ENCODE assay signal across 17 cellular contexts in the genomic region with DNA sequence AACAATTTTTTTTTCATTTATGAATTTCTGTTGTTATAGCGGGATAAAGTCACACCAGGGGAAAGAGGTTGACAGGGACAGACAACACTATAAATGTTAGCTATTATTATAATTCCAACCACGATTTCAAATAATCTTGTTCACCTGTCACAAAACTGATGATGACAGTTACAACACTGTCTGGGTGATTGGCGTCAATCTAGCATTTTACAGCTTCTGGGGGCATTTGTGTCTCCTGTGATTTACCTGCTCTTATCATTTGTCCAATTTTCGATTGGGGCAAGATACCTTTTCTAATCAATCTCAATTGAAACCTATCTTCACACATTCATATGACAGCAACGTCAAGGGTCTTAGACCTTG. TPM values are rescaled to one million over a fixed set of nuclear protein-coding genes. Genes with fewer than 3 reads are reported as not detected.
A peak's percentile ranks its signal among the peaks of the same experiment; 100 is the strongest.
DNase-seq lines count a peak whose midpoint lies in the region; ATAC-seq, FAIRE-seq and TF ChIP-seq lines count a peak whose summit lies in the region.
"Had no signal": no experiment of that assay in that cellular context is flagged by ENCODE, and none has a peak within 500 bp of the region (broad histone marks: within the 10 kb centered on the region; RNA-seq: fewer than 3 reads in every experiment).

No MANE protein-coding gene starts in this region.

- H3K36me3 ChIP-seq in SK-N-SH (replicated peaks in 1 of 2; ENCODE audit: control insufficient read depth in 1 of 2, insufficient read depth in 2 of 2, low read length in 1 of 2), result no peaks in the 10 kb centered on the region
- no peaks in the 10 kb centered on the region for H3K36me3 ChIP-seq in SJSA1
- H3K36me3 ChIP-seq in keratinocyte (ENCODE audit: control insufficient read depth in 2 of 2, extremely low read depth in 1 of 2, insufficient read depth in 2 of 2, low read length in 2 of 2), result no peaks in the 10 kb centered on the region
- no peaks in the 10 kb centered on the region for H3K36me3 ChIP-seq in suprapubic skin
- H3K36me3 ChIP-seq in hepatocyte (replicated peaks; ENCODE audit: insufficient read depth, low read depth), result no peaks in the 10 kb centered on the region
- H3K36me3 ChIP-seq: MG63 had no signal

- H3K4me3 ChIP-seq in SK-N-SH (ENCODE audit: low read depth in 2 of 2, low read length in 1 of 2) (no peak overlapping the region), SJSA1 (no peak overlapping the region), keratinocyte (ENCODE audit: control insufficient read depth in 2 of 3, extremely low read depth in 1 of 3, insufficient read depth in 2 of 3, low read depth in 1 of 3, low read length in 3 of 3) (no peak overlapping the region), suprapubic skin (no peak overlapping the region), hepatocyte (no peak overlapping the region)
- H3K4me3 ChIP-seq: MG63 had no signal

- H3K27me3 ChIP-seq in SK-N-SH (ENCODE audit: insufficient read depth) (no peaks in the 10 kb centered on the region), SJSA1 (replicated peaks) (no peaks in the 10 kb centered on the region), keratinocyte (ENCODE audit: control insufficient read depth, extremely low read depth, insufficient read depth, low read length) (no peaks in the 10 kb centered on the region), suprapubic skin (no peaks in the 10 kb centered on the region), hepatocyte (no peaks in the 10 kb centered on the region)
- H3K27me3 ChIP-seq: MG63 had no signal

- H3K9me3 ChIP-seq in SK-N-SH (no peaks in the 10 kb centered on the region), SJSA1 (replicated peaks) (no peaks in the 10 kb centered on the region), keratinocyte (ENCODE audit: control insufficient read depth, low read depth, low read length) (no peaks in the 10 kb centered on the region), suprapubic skin (no peaks in the 10 kb centered on the region), hepatocyte (ENCODE audit: low read depth) (no peaks in the 10 kb centered on the region)
- H3K9me3 ChIP-seq: MG63 had no signal

- peak; percentile 13 for FAIRE-seq in keratinocyte (lab: Jason Lieb, UNC)

- TF ChIP-seq POLR2A in suprapubic skin (IDR thresholded peaks at IDR 0.05), result no peak

- CTCF ChIA-PET in SK-N-SH (lab: Yijun Ruan, JAX), result interaction anchor here (0.9 to 1.1 kb wide), 2 partner anchors 9 to 14 kb away, joined by 3 to 4 read pairs; no protein-coding TSS in a partner anchor

- dilution Hi-C loops in keratinocyte (cut with MboI; ENCODE audit: extremely low pct_ligation_motif_present, low sequenced_read_pairs), result no loop called here

- ATAC-seq in SK-N-SH treated with all-trans-retinoic acid at 6 μM for 48 hours (no peak), GM21390 (IDR thresholded peaks at IDR 0.05; ENCODE audit: unreplicated experiment) (no peak)

- TF ChIP-seq EP300 in SK-N-SH (IDR thresholded peaks at IDR 0.05; ENCODE audit: borderline replicate concordance in 1 of 2, low read depth in 1 of 2, low read length in 1 of 2), result no peak
- no peak for TF ChIP-seq EP300 in suprapubic skin (IDR thresholded peaks at IDR 0.05)

- no peaks in the 10 kb centered on the region for H3K9me2 ChIP-seq in SK-N-SH
- no peaks in the 10 kb centered on the region for H3K9me2 ChIP-seq in hepatocyte (replicated peaks; ENCODE audit: insufficient read depth)

- DNase-seq in SK-N-SH (no peak), SJSA1 (ENCODE audit: low read depth in 1 of 2, low spot score in 2 of 2) (no peak), keratinocyte (ENCODE audit: low read depth, low spot score) (no peak), suprapubic skin (ENCODE audit: low spot score in 2 of 2) (no peak), NCI-H446 treated with DMSO at 0.1 percent for 48 hours (lab: John Stamatoyannopoulos, UW) (no peak), hepatocyte (ENCODE audit: low spot score) (no peak)
- DNase-seq: COR-L47, H9, MG63, NCI-H1105 treated with DMSO at 0.1 percent for 48 hours, NCI-H187, NCI-H748 treated with DMSO at 0.1 percent for 48 hours had no signal

- H2AFZ ChIP-seq in SK-N-SH (ENCODE audit: low read depth), result no peak overlapping the region
- no peak overlapping the region for H2AFZ ChIP-seq in keratinocyte (ENCODE audit: control insufficient read depth, low read length)
- H2AFZ ChIP-seq in hepatocyte, result no peak overlapping the region

- H3F3A ChIP-seq in SK-N-SH (replicated peaks; ENCODE audit: insufficient read depth), result peaks cover 39% of the 10 kb centered on the region

- H3K79me2 ChIP-seq in SK-N-SH (ENCODE audit: insufficient read depth), result no peaks in the 10 kb centered on the region
- peaks cover 2% of the 10 kb centered on the region for H3K79me2 ChIP-seq in keratinocyte (ENCODE audit: control insufficient read depth, insufficient read depth, low read length)
- no peaks in the 10 kb centered on the region for H3K79me2 ChIP-seq in hepatocyte

- H3K4me2 ChIP-seq in SK-N-SH (0 out of 2 replicates have a peak overlapping the region, but pooled peaks have one; percentile 7), keratinocyte (ENCODE audit: control insufficient read depth, extremely low read depth, insufficient read depth, low read depth, low read length) (no peak overlapping the region), hepatocyte (no peak overlapping the region)
- H3K4me2 ChIP-seq: KMS-11 had no signal

- TF ChIP-seq CTCF in SK-N-SH (IDR thresholded peaks at IDR 0.05) (no peak), keratinocyte (optimal IDR thresholded peaks at IDR 0.05 in 1 of 3, IDR thresholded peaks at IDR 0.05 in 1 of 3, conservative IDR thresholded peaks at IDR 0.05 in 1 of 3; ENCODE audit: extremely low read depth in 1 of 3, insufficient read depth in 2 of 3, low read length in 3 of 3) (no peak), suprapubic skin (IDR thresholded peaks at IDR 0.05) (no peak), hepatocyte (IDR thresholded peaks at IDR 0.05; ENCODE audit: poor library complexity) (no peak)

- POLR2A ChIA-PET in SK-N-SH (lab: Yijun Ruan, JAX), result no interaction called here

- peaks cover 13 to 32% of the 10 kb centered on the region in 2 experiments for H3K4me1 ChIP-seq in SK-N-SH (ENCODE audit: control insufficient read depth in 1 of 2, insufficient read depth in 2 of 2, low read depth in 1 of 2, low read length in 1 of 2)
- H3K4me1 ChIP-seq in SJSA1 (replicated peaks), result peaks cover 55% of the 10 kb centered on the region
- peaks cover 63% of the 10 kb centered on the region for H3K4me1 ChIP-seq in keratinocyte (ENCODE audit: control insufficient read depth, extremely low read depth, insufficient read depth, low read length)
- H3K4me1 ChIP-seq in suprapubic skin, result peaks cover 39% of the 10 kb centered on the region
- no peaks in the 10 kb centered on the region for H3K4me1 ChIP-seq in hepatocyte (ENCODE audit: insufficient read depth)

- H3K9me1 ChIP-seq in keratinocyte (ENCODE audit: control insufficient read depth, extremely low read depth, insufficient read depth, low read length), result no peaks in the 10 kb centered on the region

- H3K27ac ChIP-seq in SK-N-SH (ENCODE audit: low read depth in 2 of 2, low read length in 1 of 2) (peak overlapping the region; percentile 85 to 99; a peak in 3 of 4 replicates), SJSA1 (peak overlapping the region; percentile 83), keratinocyte (ENCODE audit: control insufficient read depth, insufficient read depth, low read length) (peak overlapping the region; percentile 100), suprapubic skin (peak overlapping the region; percentile 81), hepatocyte (no peak overlapping the region)
- H3K27ac ChIP-seq: 22Rv1, C4-2B, KMS-11 had no signal

- H3K9ac ChIP-seq in SK-N-SH, result peak overlapping the region; percentile 37; the same call in 1 of the 2 replicates
- no peak overlapping the region for H3K9ac ChIP-seq in keratinocyte (ENCODE audit: control insufficient read depth, extremely low read depth, insufficient read depth, low read length)
- H3K9ac ChIP-seq: KMS-11 had no signal

- no peaks in the 10 kb centered on the region for H4K20me1 ChIP-seq in SK-N-SH (ENCODE audit: insufficient read depth)
- H4K20me1 ChIP-seq in keratinocyte (ENCODE audit: control insufficient read depth, extremely low read depth, insufficient read depth, low read length), result no peaks in the 10 kb centered on the region
- no peaks in the 10 kb centered on the region for H4K20me1 ChIP-seq in hepatocyte (ENCODE audit: insufficient read depth, poor library complexity, severe bottlenecking)

- 78% methylated on average over 5 of the region's 5 CpGs for WGBS in SK-N-SH (ENCODE audit: low lambda C conversion rate)
- WGBS in suprapubic skin, result 91% methylated on average over 5 of the region's 5 CpGs
- WGBS in hepatocyte (ENCODE audit: low lambda C conversion rate, missing lambda C conversion rate), result 90% methylated on average over 5 of the region's 5 CpGs

- no peak for TF ChIP-seq RAD21 in SK-N-SH (IDR thresholded peaks at IDR 0.05; ENCODE audit: low read length)

TF ChIP-seq in SK-N-SH, 30 proteins besides CTCF, POLR2A, EP300 and RAD21 (continues in another document):
- no peak for TF ChIP-seq SMC3 (IDR thresholded peaks at IDR 0.05; ENCODE audit: low read depth, low read length)
- no peak for TF ChIP-seq ELF1 (IDR thresholded peaks at IDR 0.05)
- TF ChIP-seq POLR2AphosphoS5 (IDR thresholded peaks at IDR 0.05; ENCODE audit: low read depth, low read length), result no peak
- no peak for TF ChIP-seq FOXM1 (IDR thresholded peaks at IDR 0.05; ENCODE audit: low read depth)
- no peak for TF ChIP-seq FOSL2 (IDR thresholded peaks at IDR 0.05; ENCODE audit: borderline replicate concordance, low read depth)

TF ChIP-seq in SK-N-SH treated with all-trans-retinoic acid at 6 μM for 48 hours, 23 proteins besides CTCF, POLR2A, EP300 and RAD21 (continues in another document):
- TF ChIP-seq BACH2 (CRISPR knock-in tag; IDR thresholded peaks at IDR 0.05; ENCODE audit: borderline replicate concordance), result no peak

RNA-seq across cellular contexts. Expression of gene LYST, which starts 44.6 kb away (rescaled TPM):
- 3.9 and 4.6 TPM in 2 replicates for polyA plus RNA-seq in SK-N-SH (2012; rRNA removed)
- polyA plus RNA-seq in SK-N-SH (2012; cell fraction: cytosol; rRNA removed), result 3.3 and 4.3 TPM in 2 replicates
- polyA plus RNA-seq in SK-N-SH (2012; cell fraction: nucleus; rRNA removed), result 7.6 and 11.9 TPM in 2 replicates
- 4.1 and 8.1 TPM in 2 replicates for total RNA-seq in SJSA1 (2014; rRNA removed; shearing (Covaris generic))
- polyA plus RNA-seq in keratinocyte, result 9.5 to 30.9 TPM (median 24.7 TPM) in 3 replicates
- 29.2 TPM for polyA plus RNA-seq in keratinocyte (2011; ENCODE audit: low read depth)
- polyA plus RNA-seq in keratinocyte (2011; cell fraction: cytosol; rRNA removed), result 5.9 and 13.2 TPM in 2 replicates
- polyA plus RNA-seq in keratinocyte (2011; cell fraction: nucleus; rRNA removed), result 49.0 and 52.9 TPM in 2 replicates
- polyA plus RNA-seq in keratinocyte (2012; ENCODE audit: low replicate concordance), result 7.7 and 20.9 TPM in 2 replicates
- polyA minus RNA-seq in keratinocyte, result 13.1 to 108 TPM (median 83.3 TPM) in 3 replicates
- polyA minus RNA-seq in keratinocyte (2011; cell fraction: cytosol; rRNA and poly(A)+ RNA removed), result 11.1 TPM
- polyA minus RNA-seq in keratinocyte (2011; cell fraction: nucleus; rRNA and poly(A)+ RNA removed), result 126 and 238 TPM in 2 replicates
- total RNA-seq in suprapubic skin, result 100 to 1,000 TPM in 1 of 4 donors, 10 to 100 TPM in 3; 40.1 to 118 (median 68.8) TPM
- 6.1 and 6.2 TPM in 2 replicates for total RNA-seq in hepatocyte
- polyA plus RNA-seq in hepatocyte, result 3.0 and 3.5 TPM in 2 replicates
